16 cellular contexts compared by ENCODE assay signal in the genomic region with DNA sequence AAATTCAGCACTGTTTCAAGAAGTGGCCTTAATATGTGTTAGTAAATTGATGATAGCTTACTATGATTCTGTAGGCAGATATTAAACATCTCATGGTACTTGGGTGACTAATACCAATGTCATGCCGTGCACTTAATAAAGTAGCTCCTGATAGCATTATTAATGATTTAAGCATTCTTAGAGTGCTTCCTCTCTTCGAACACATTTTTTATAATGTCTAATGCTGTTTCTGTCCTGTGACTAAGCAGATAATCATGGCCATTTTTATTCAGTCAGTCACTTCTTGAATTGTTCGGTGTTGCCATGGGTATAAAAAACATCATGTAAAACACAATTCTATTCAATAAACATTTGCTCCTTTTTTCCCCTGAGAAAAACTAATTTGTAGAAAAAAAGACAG.
DNase-seq lines count a peak whose midpoint lies in the region; ATAC-seq and TF ChIP-seq lines count a peak whose summit lies in the region.
"Had no signal": no experiment of that assay in that cellular context is flagged by ENCODE, and none has a peak within 500 bp of the region (broad histone marks: within the 10 kb centered on the region; RNA-seq: fewer than 3 reads in every experiment).

No MANE protein-coding gene starts in this region.

- peaks cover 3% of the 10 kb centered on the region for H3K9me3 Mint-ChIP-seq in activated naive CD8-positive, alpha-beta T cell treated with anti-CD3 and anti-CD28 coated beads for 36 hours
- peaks cover 5 to 44% (median 9%) of the 10 kb centered on the region in 5 donors for H3K9me3 Mint-ChIP-seq in CD8-positive, alpha-beta memory T cell

- no peaks in the 10 kb centered on the region for H3K9me3 ChIP-seq in gastroesophageal sphincter
- H3K9me3 ChIP-seq in CD8-positive, alpha-beta memory T cell (ENCODE audit: low read length), result no peaks in the 10 kb centered on the region
- H3K9me3 ChIP-seq: A549, neutrophil, upper lobe of right lung had no signal

- DNase-seq in A172 (ENCODE audit: low spot score) (peak; percentile 3), HFF-Myc (ENCODE audit: extremely low read depth, low read depth) (peak; percentile 45), astrocyte of the cerebellum (ENCODE audit: low read depth) (peak; percentile 15), mesenteric fat pad (ENCODE audit: low spot score) (no peak)
- DNase-seq in activated naive CD8-positive, alpha-beta T cell treated with anti-CD3 and anti-CD28 coated beads for 36 hours, result no peak
- DNase-seq in CD8-positive, alpha-beta memory T cell, result no peak
- DNase-seq: activated CD4-positive, CD25-positive, alpha-beta regulatory T cell; activated T-cell treated with anti-CD3 and anti-CD28 coated beads, Interleukin-2, amount 50 U/mL, for 24 hours; DMS 273 treated with DMSO at 0.1 percent for 48 hours; effector CD8-positive, alpha-beta T cell; stimulated activated CD8-positive, alpha-beta memory T cell treated with anti-CD3 and anti-CD28 coated beads, Interleukin-4, amount 100 ng/mL, for 48 hours; upper lobe of right lung had no signal

- H3K27me3 ChIP-seq in gastroesophageal sphincter, result no peaks in the 10 kb centered on the region
- no peaks in the 10 kb centered on the region for H3K27me3 ChIP-seq in CD8-positive, alpha-beta memory T cell (ENCODE audit: insufficient read depth, low read length, poor library complexity, severe bottlenecking)
- H3K27me3 ChIP-seq: neutrophil, upper lobe of right lung had no signal

- no peaks in the 10 kb centered on the region for H3K4me1 Mint-ChIP-seq in activated naive CD8-positive, alpha-beta T cell treated with anti-CD3 and anti-CD28 coated beads for 36 hours
- H3K4me1 Mint-ChIP-seq in CD8-positive, alpha-beta memory T cell, result no peaks in the 10 kb centered on the region

- H3K4me1 ChIP-seq in gastroesophageal sphincter, result peaks cover 0 to 6% (median 0%) of the 10 kb centered on the region in 3 donors
- H3K4me1 ChIP-seq in CD8-positive, alpha-beta memory T cell (ENCODE audit: insufficient read depth, low read length), result no peaks in the 10 kb centered on the region
- H3K4me1 ChIP-seq: A549, upper lobe of right lung had no signal

- H3K27ac ChIP-seq in gastroesophageal sphincter, result peak overlapping the region in 3 of 4 donors; percentile 21 to 36 (median 33)
- H3K27ac ChIP-seq in CD8-positive, alpha-beta memory T cell (ENCODE audit: low read depth, low read length), result no peak overlapping the region
- H3K27ac ChIP-seq: A549, neutrophil, upper lobe of right lung had no signal

- no peak for TF ChIP-seq EP300 in gastroesophageal sphincter (IDR thresholded peaks at IDR 0.05)

- H3K4me3 Mint-ChIP-seq in activated naive CD8-positive, alpha-beta T cell treated with anti-CD3 and anti-CD28 coated beads for 36 hours, result no peak overlapping the region
- H3K4me3 Mint-ChIP-seq in CD8-positive, alpha-beta memory T cell, result no peak overlapping the region
- H3K4me3 Mint-ChIP-seq: activated T-cell treated with anti-CD3 and anti-CD28 coated beads, Interleukin-2, amount 50 U/mL, for 24 hours had no signal

- no peaks in the 10 kb centered on the region for H3K36me3 ChIP-seq in gastroesophageal sphincter
- H3K36me3 ChIP-seq in CD8-positive, alpha-beta memory T cell (ENCODE audit: insufficient read depth, low read length), result no peaks in the 10 kb centered on the region
- H3K36me3 ChIP-seq: neutrophil, upper lobe of right lung had no signal

- in situ Hi-C loops in astrocyte of the cerebellum (cut with HindIII; ENCODE audit: low sequenced_read_pairs), result no loop called here

- H3K27ac Mint-ChIP-seq in activated naive CD8-positive, alpha-beta T cell treated with anti-CD3 and anti-CD28 coated beads for 36 hours, result no peak overlapping the region
- no peak overlapping the region for H3K27ac Mint-ChIP-seq in CD8-positive, alpha-beta memory T cell
- H3K27ac Mint-ChIP-seq: activated T-cell treated with anti-CD3 and anti-CD28 coated beads, Interleukin-2, amount 50 U/mL, for 24 hours had no signal

- no peak for TF ChIP-seq CTCF in HFF-Myc (IDR thresholded peaks at IDR 0.05; ENCODE audit: low read depth, low read length, missing control alignments)
- TF ChIP-seq CTCF in astrocyte of the cerebellum (IDR thresholded peaks at IDR 0.05; ENCODE audit: low read depth, low read length, missing control alignments), result no peak
- no peak for TF ChIP-seq CTCF in gastroesophageal sphincter (IDR thresholded peaks at IDR 0.05)

- no peak for ATAC-seq in gastroesophageal sphincter
- ATAC-seq in GM19452 (IDR thresholded peaks at IDR 0.05; ENCODE audit: unreplicated experiment), result no peak
- ATAC-seq: A549, upper lobe of right lung had no signal

- no peak for TF ChIP-seq POLR2A in gastroesophageal sphincter (IDR thresholded peaks at IDR 0.05)

- CTCF ChIA-PET in CD8-positive, alpha-beta memory T cell (lab: Charles Lee), result no interaction called here

- no peaks in the 10 kb centered on the region for H3K36me3 Mint-ChIP-seq in activated naive CD8-positive, alpha-beta T cell treated with anti-CD3 and anti-CD28 coated beads for 36 hours
- no peaks in the 10 kb centered on the region for H3K36me3 Mint-ChIP-seq in CD8-positive, alpha-beta memory T cell

- no peak overlapping the region for H3K4me3 ChIP-seq in HFF-Myc (replicated peaks; ENCODE audit: low read depth, low read length)
- no peak overlapping the region for H3K4me3 ChIP-seq in astrocyte of the cerebellum (ENCODE audit: low read depth, low read length)
- H3K4me3 ChIP-seq in gastroesophageal sphincter, result no peak overlapping the region
- no peak overlapping the region for H3K4me3 ChIP-seq in CD8-positive, alpha-beta memory T cell (ENCODE audit: low read length)
- H3K4me3 ChIP-seq: A549, upper lobe of right lung had no signal

- POLR2A ChIA-PET in CD8-positive, alpha-beta memory T cell (lab: Charles Lee), result no interaction called here

- WGBS in gastroesophageal sphincter (ENCODE audit: low coverage in 1 of 2), 2 donors, result 4 to 23% methylated on average over 3 of the region's 3 CpGs

- no peaks in the 10 kb centered on the region for H3K27me3 Mint-ChIP-seq in activated naive CD8-positive, alpha-beta T cell treated with anti-CD3 and anti-CD28 coated beads for 36 hours
- H3K27me3 Mint-ChIP-seq in CD8-positive, alpha-beta memory T cell, result no peaks in the 10 kb centered on the region
- H3K27me3 Mint-ChIP-seq: activated T-cell treated with anti-CD3 and anti-CD28 coated beads, Interleukin-2, amount 50 U/mL, for 24 hours had no signal

Comparison
In these comparisons a context has a peak if more than half of its experiments do, and no peak if none do; other contexts are left out.
1. DNase-seq: peak in A172 (single experiment), HFF-Myc (single experiment) and astrocyte of the cerebellum (single experiment); none in activated naive CD8-positive, alpha-beta T cell treated with anti-CD3 and anti-CD28 coated beads for 36 hours (single experiment), CD8-positive, alpha-beta memory T cell (0 of 5) and mesenteric fat pad (single experiment).